Comparison of ENCODE assay signal across 25 cellular contexts in the genomic region with DNA sequence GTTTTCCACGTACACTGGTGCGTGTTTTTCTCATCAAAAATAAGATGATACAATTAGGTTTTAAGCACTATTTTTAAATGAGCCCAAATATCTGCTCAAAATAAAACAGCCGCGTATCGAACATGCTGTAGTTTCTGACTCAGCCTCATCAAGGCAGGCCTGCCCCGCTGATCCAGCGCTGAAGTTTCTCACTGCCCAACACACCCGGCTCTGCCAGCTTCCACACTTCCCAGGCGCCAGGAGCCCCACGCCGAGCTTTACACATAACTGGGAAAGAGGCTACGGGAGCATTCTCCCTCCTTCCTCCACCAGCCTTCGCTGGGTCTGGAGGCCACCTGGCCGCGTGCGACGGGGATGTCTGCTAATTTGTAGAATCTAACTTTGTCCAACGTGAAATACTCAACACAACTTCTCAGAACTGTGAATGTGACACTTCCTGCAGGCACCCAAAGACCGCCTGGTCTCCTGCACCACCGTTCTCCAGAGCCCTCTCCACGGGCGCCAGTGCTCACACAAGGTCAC.
"Had no signal": no experiment of that assay in that cellular context is flagged by ENCODE, and none has a peak within 500 bp of the region (broad histone marks: within the 10 kb centered on the region; RNA-seq: fewer than 3 reads in every experiment).

No MANE protein-coding gene starts in this region.

- ATAC-seq: activated T-helper 17 cell treated with anti-CD3 and anti-CD28 coated beads, Interleukin-2, amount 50 U/mL, for 72 hours; SK-N-SH treated with all-trans-retinoic acid at 6 μM for 48 hours had no signal

- DNase-seq: activated B cell treated with CpG ODN at 0.5 μM for 24 hours; activated CD4-positive, alpha-beta T cell treated with anti-CD3 and anti-CD28 coated beads for 1 hour; activated CD4-positive, alpha-beta T cell treated with anti-CD3 and anti-CD28 coated beads, Interleukin-2, amount 10 ng/mL, durations not matched to agents 24 days and 14 days; activated CD4-positive, alpha-beta T cell treated with anti-CD3 and anti-CD28 coated beads, Interleukin-2, amount 50 U/mL, for 48 hours; activated gamma-delta T cell; activated naive CD4-positive, alpha-beta T cell treated with anti-CD3 and anti-CD28 coated beads for 36 hours; activated T-cell treated with anti-CD3 and anti-CD28 coated beads for 4 hours; activated T-cell treated with anti-CD3 and anti-CD28 coated beads, Interleukin-2, amount 50 U/mL, for 48 hours; cerebellar nuclear complex; colonic mucosa; NCI-H1092; NCI-H1417 treated with DMSO at 0.1 percent for 48 hours; NCI-H1694; NCI-H2029; NCI-H2107; NCI-H345; NCI-H510A; NCI-H526 treated with DMSO at 0.1 percent for 48 hours; NCI-H82; RPMI8226; SJCRH30; SW 1271 had no signal

- H3K4me1 ChIP-seq: colonic mucosa had no signal

- H3K27me3 ChIP-seq: colonic mucosa, SJCRH30 had no signal

- H3K36me3 ChIP-seq: colonic mucosa, SJCRH30 had no signal

- H3K4me3 ChIP-seq: colonic mucosa, SJCRH30 had no signal

- H3K27ac ChIP-seq: colonic mucosa, SJCRH30 had no signal

- H3K27me3 Mint-ChIP-seq: activated naive CD8-positive, alpha-beta T cell; activated T-helper 17 cell treated with anti-CD3 and anti-CD28 coated beads, Interleukin-2, amount 50 U/mL, for 72 hours had no signal

- H3K4me3 Mint-ChIP-seq: activated B cell treated with CpG ODN at 0.5 μM for 24 hours; activated CD4-positive, alpha-beta T cell treated with anti-CD3 and anti-CD28 coated beads, Interleukin-2, amount 10 ng/mL, durations not matched to agents 24 days and 14 days; activated naive CD4-positive, alpha-beta T cell treated with anti-CD3 and anti-CD28 coated beads for 36 hours; activated naive CD8-positive, alpha-beta T cell; activated T-helper 17 cell treated with anti-CD3 and anti-CD28 coated beads, Interleukin-2, amount 50 U/mL, for 72 hours had no signal

- H3K27ac Mint-ChIP-seq: activated B cell treated with CpG ODN at 0.5 μM for 24 hours; activated CD4-positive, alpha-beta T cell treated with anti-CD3 and anti-CD28 coated beads, Interleukin-2, amount 10 ng/mL, durations not matched to agents 24 days and 14 days; activated naive CD4-positive, alpha-beta T cell treated with anti-CD3 and anti-CD28 coated beads for 36 hours; activated naive CD8-positive, alpha-beta T cell; activated T-helper 17 cell treated with anti-CD3 and anti-CD28 coated beads, Interleukin-2, amount 50 U/mL, for 72 hours had no signal

- H3K9me3 Mint-ChIP-seq: activated B cell treated with CpG ODN at 0.5 μM for 24 hours; activated CD4-positive, alpha-beta T cell treated with anti-CD3 and anti-CD28 coated beads, Interleukin-2, amount 10 ng/mL, durations not matched to agents 24 days and 14 days; activated naive CD4-positive, alpha-beta T cell treated with anti-CD3 and anti-CD28 coated beads for 36 hours; activated T-helper 17 cell treated with anti-CD3 and anti-CD28 coated beads, Interleukin-2, amount 50 U/mL, for 72 hours had no signal

- H3K9me3 ChIP-seq: colonic mucosa, SJCRH30 had no signal
